In the genomic region with DNA sequence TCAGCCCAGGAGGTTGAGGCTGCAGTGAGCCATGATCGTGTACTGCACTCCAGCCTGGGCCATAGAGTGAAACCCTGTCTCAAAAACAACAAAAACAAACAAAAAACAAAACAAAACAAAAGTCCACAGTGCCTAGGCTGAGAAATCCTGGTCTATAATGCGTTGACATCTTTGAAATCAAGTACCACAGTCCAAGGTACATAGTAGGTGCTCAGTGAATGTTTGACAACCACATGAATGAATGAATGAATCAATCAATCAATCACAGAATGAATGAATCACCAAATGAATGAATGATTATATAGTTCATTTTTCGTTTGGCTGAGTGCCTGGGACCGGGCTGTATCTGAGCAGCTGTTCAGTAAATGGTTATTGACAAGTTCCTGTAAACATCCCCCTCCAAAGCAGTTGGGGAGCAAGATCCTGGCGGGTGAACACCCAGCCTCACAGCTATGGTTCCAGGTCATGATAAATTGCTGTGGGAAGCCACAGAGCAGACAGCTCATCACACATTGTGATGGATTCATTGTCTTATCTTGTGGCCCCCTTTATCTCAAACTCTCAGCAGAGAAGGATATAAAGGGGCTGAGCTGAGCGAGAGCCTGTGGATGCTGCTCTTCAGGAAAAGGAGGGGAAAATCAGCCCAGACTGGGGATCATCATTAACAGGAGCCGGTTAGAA, we compare ENCODE assay signal across 1 cellular context.
TF ChIP-seq lines count a peak whose summit lies in the region.

No MANE protein-coding gene starts in this region.

TF ChIP-seq in K562, 482 proteins besides CTCF, POLR2A, EP300 and RAD21 (continued from another document and continues in another):
- TF ChIP-seq, protein P1, sequence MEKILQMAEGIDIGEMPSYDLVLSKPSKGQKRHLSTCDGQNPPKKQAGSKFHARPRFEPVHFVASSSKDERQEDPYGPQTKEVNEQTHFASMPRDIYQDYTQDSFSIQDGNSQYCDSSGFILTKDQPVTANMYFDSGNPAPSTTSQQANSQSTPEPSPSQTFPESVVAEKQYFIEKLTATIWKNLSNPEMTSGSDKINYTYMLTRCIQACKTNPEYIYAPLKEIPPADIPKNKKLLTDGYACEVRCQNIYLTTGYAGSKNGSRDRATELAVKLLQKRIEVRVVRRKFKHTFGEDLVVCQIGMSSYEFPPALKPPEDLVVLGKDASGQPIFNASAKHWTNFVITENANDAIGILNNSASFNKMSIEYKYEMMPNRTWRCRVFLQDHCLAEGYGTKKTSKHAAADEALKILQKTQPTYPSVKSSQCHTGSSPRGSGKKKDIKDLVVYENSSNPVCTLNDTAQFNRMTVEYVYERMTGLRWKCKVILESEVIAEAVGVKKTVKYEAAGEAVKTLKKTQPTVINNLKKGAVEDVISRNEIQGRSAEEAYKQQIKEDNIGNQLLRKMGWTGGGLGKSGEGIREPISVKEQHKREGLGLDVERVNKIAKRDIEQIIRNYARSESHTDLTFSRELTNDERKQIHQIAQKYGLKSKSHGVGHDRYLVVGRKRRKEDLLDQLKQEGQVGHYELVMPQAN (IDR thresholded peaks at IDR 0.05; ENCODE audit: borderline replicate concordance), result no peak
- TF ChIP-seq HMG20B (CRISPR knock-in tag; IDR thresholded peaks at IDR 0.05) (no peak), SAFB2 (IDR thresholded peaks at IDR 0.05; ENCODE audit: borderline replicate concordance, low read depth, low read length, severe bottlenecking) (no peak), XRCC4 (IDR thresholded peaks at IDR 0.05; ENCODE audit: extremely low read depth, insufficient read depth, insufficient read length) (no peak), EWSR1 (IDR thresholded peaks at IDR 0.05; ENCODE audit: borderline replicate concordance, low read depth, partially characterized antibody) (no peak), ZNF766 (CRISPR knock-in tag; conservative IDR thresholded peaks at IDR 0.05) (no peak; the same call in 1 of the 2 replicates), TAF7 (tag; IDR thresholded peaks at IDR 0.05) (no peak), KHSRP (IDR thresholded peaks at IDR 0.05) (no peak), ZNF324 (CRISPR knock-in tag; IDR thresholded peaks at IDR 0.05) (no peak), SP1 (CRISPR knock-in tag; IDR thresholded peaks at IDR 0.05) (no peak; the same call in 1 of the 2 replicates), ETV1 (tag; conservative IDR thresholded peaks at IDR 0.05; ENCODE audit: low read depth) (no peak), SRSF9 (IDR thresholded peaks at IDR 0.05; ENCODE audit: borderline replicate concordance, low read depth, low read length) (no peak), TEAD1 (CRISPR knock-in tag; IDR thresholded peaks at IDR 0.05) (0 out of 4 replicates have a peak, but pooled peaks of 1 of the 2 experiments have one; percentile 43), FIP1L1 (IDR thresholded peaks at IDR 0.05; ENCODE audit: low read depth, low read length, poor library complexity, severe bottlenecking) (no peak), ETV6 (IDR thresholded peaks at IDR 0.05; ENCODE audit: borderline replicate concordance in 1 of 2, low read depth in 2 of 2, low read length in 1 of 2) (no peak), ETV6 (CRISPR knock-in tag; IDR thresholded peaks at IDR 0.05; ENCODE audit: borderline replicate concordance) (no peak), ZKSCAN8 (CRISPR knock-in tag; IDR thresholded peaks at IDR 0.05) (no peak; the same call in 1 of the 2 replicates), JUN (IDR thresholded peaks at IDR 0.05; ENCODE audit: borderline replicate concordance, low read depth, low read length) (no peak), JUN (CRISPR knock-in tag; IDR thresholded peaks at IDR 0.05; ENCODE audit: borderline replicate concordance) (no peak), PHF20 (IDR thresholded peaks at IDR 0.05; ENCODE audit: partially characterized antibody) (no peak), SRSF7 (optimal IDR thresholded peaks at IDR 0.05; ENCODE audit: low read depth, low read length) (no peak), MTA3 (IDR thresholded peaks at IDR 0.05; ENCODE audit: borderline replicate concordance) (no peak), NR4A1 (CRISPR knock-in tag; IDR thresholded peaks at IDR 0.05) (no peak), NR4A1 (tag; IDR thresholded peaks at IDR 0.05) (no peak), CHCHD3 (CRISPR knock-in tag; IDR thresholded peaks at IDR 0.05) (no peak), ZNF316 (IDR thresholded peaks at IDR 0.05) (no peak), XRCC5 (IDR thresholded peaks at IDR 0.05; ENCODE audit: low read depth, low read length) (no peak), ZNF23 (CRISPR knock-in tag; IDR thresholded peaks at IDR 0.05) (no peak), KAT2B (IDR thresholded peaks at IDR 0.05; ENCODE audit: low read depth, low read length) (no peak), MIER1 (IDR thresholded peaks at IDR 0.05; ENCODE audit: low read depth) (no peak), PHF8 (IDR thresholded peaks at IDR 0.05; ENCODE audit: borderline replicate concordance, low read length) (no peak), ERF (CRISPR knock-in tag; IDR thresholded peaks at IDR 0.05) (no peak), NR2C2 (CRISPR knock-in tag; IDR thresholded peaks at IDR 0.05) (no peak), NR2C2 (tag; IDR thresholded peaks at IDR 0.05) (no peak), ZNF589 (CRISPR knock-in tag; IDR thresholded peaks at IDR 0.05; ENCODE audit: low read depth) (no peak), TBL1XR1 (IDR thresholded peaks at IDR 0.05; ENCODE audit: low read length in 2 of 2) (peak in 1 of 2 experiments; percentile 84; a peak in 2 of 4 replicates), ZNF561 (CRISPR knock-in tag; conservative IDR thresholded peaks at IDR 0.05) (no peak), NCOA1 (IDR thresholded peaks at IDR 0.05; ENCODE audit: low read depth) (peak; percentile 42; the same call in 1 of the 2 replicates), ZBTB7A (IDR thresholded peaks at IDR 0.05; ENCODE audit: borderline replicate concordance, control insufficient read depth, low read depth, low read length) (no peak)
- TF ChIP-seq, protein P2, sequence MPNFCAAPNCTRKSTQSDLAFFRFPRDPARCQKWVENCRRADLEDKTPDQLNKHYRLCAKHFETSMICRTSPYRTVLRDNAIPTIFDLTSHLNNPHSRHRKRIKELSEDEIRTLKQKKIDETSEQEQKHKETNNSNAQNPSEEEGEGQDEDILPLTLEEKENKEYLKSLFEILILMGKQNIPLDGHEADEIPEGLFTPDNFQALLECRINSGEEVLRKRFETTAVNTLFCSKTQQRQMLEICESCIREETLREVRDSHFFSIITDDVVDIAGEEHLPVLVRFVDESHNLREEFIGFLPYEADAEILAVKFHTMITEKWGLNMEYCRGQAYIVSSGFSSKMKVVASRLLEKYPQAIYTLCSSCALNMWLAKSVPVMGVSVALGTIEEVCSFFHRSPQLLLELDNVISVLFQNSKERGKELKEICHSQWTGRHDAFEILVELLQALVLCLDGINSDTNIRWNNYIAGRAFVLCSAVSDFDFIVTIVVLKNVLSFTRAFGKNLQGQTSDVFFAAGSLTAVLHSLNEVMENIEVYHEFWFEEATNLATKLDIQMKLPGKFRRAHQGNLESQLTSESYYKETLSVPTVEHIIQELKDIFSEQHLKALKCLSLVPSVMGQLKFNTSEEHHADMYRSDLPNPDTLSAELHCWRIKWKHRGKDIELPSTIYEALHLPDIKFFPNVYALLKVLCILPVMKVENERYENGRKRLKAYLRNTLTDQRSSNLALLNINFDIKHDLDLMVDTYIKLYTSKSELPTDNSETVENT (CRISPR knock-in tag; IDR thresholded peaks at IDR 0.05), result no peak
- TF ChIP-seq, protein P3, sequence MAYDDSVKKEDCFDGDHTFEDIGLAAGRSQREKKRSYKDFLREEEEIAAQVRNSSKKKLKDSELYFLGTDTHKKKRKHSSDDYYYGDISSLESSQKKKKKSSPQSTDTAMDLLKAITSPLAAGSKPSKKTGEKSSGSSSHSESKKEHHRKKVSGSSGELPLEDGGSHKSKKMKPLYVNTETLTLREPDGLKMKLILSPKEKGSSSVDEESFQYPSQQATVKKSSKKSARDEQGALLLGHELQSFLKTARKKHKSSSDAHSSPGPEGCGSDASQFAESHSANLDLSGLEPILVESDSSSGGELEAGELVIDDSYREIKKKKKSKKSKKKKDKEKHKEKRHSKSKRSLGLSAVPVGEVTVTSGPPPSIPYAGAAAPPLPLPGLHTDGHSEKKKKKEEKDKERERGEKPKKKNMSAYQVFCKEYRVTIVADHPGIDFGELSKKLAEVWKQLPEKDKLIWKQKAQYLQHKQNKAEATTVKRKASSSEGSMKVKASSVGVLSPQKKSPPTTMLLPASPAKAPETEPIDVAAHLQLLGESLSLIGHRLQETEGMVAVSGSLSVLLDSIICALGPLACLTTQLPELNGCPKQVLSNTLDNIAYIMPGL (CRISPR knock-in tag; IDR thresholded peaks at IDR 0.05), result no peak
- TF ChIP-seq, protein P4, sequence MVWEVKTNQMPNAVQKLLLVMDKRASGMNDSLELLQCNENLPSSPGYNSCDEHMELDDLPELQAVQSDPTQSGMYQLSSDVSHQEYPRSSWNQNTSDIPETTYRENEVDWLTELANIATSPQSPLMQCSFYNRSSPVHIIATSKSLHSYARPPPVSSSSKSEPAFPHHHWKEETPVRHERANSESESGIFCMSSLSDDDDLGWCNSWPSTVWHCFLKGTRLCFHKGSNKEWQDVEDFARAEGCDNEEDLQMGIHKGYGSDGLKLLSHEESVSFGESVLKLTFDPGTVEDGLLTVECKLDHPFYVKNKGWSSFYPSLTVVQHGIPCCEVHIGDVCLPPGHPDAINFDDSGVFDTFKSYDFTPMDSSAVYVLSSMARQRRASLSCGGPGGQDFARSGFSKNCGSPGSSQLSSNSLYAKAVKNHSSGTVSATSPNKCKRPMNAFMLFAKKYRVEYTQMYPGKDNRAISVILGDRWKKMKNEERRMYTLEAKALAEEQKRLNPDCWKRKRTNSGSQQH (CRISPR knock-in tag; IDR thresholded peaks at IDR 0.05), result peak; percentile 33; the same call in 1 of the 2 replicates
- TF ChIP-seq, protein P5, sequence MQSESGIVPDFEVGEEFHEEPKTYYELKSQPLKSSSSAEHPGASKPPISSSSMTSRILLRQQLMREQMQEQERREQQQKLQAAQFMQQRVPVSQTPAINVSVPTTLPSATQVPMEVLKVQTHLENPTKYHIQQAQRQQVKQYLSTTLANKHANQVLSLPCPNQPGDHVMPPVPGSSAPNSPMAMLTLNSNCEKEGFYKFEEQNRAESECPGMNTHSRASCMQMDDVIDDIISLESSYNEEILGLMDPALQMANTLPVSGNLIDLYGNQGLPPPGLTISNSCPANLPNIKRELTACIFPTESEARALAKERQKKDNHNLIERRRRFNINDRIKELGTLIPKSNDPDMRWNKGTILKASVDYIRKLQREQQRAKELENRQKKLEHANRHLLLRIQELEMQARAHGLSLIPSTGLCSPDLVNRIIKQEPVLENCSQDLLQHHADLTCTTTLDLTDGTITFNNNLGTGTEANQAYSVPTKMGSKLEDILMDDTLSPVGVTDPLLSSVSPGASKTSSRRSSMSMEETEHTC (IDR thresholded peaks at IDR 0.05), result no peak; the same call in 1 of the 2 replicates
- TF ChIP-seq, protein P6, sequence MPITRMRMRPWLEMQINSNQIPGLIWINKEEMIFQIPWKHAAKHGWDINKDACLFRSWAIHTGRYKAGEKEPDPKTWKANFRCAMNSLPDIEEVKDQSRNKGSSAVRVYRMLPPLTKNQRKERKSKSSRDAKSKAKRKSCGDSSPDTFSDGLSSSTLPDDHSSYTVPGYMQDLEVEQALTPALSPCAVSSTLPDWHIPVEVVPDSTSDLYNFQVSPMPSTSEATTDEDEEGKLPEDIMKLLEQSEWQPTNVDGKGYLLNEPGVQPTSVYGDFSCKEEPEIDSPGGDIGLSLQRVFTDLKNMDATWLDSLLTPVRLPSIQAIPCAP (CRISPR knock-in tag; IDR thresholded peaks at IDR 0.05; ENCODE audit: borderline replicate concordance), result no peak
- TF ChIP-seq, protein P7, sequence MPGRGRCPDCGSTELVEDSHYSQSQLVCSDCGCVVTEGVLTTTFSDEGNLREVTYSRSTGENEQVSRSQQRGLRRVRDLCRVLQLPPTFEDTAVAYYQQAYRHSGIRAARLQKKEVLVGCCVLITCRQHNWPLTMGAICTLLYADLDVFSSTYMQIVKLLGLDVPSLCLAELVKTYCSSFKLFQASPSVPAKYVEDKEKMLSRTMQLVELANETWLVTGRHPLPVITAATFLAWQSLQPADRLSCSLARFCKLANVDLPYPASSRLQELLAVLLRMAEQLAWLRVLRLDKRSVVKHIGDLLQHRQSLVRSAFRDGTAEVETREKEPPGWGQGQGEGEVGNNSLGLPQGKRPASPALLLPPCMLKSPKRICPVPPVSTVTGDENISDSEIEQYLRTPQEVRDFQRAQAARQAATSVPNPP (IDR thresholded peaks at IDR 0.05; ENCODE audit: borderline replicate concordance, insufficient read depth, insufficient read length), result no peak
- TF ChIP-seq, protein P8, sequence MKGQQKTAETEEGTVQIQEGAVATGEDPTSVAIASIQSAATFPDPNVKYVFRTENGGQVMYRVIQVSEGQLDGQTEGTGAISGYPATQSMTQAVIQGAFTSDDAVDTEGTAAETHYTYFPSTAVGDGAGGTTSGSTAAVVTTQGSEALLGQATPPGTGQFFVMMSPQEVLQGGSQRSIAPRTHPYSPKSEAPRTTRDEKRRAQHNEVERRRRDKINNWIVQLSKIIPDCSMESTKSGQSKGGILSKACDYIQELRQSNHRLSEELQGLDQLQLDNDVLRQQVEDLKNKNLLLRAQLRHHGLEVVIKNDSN (CRISPR knock-in tag; IDR thresholded peaks at IDR 0.05), result no peak
- TF ChIP-seq, protein P9, sequence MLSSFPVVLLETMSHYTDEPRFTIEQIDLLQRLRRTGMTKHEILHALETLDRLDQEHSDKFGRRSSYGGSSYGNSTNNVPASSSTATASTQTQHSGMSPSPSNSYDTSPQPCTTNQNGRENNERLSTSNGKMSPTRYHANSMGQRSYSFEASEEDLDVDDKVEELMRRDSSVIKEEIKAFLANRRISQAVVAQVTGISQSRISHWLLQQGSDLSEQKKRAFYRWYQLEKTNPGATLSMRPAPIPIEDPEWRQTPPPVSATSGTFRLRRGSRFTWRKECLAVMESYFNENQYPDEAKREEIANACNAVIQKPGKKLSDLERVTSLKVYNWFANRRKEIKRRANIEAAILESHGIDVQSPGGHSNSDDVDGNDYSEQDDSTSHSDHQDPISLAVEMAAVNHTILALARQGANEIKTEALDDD (IDR thresholded peaks at IDR 0.05), result no peak; the same call in 1 of the 2 replicates
- TF ChIP-seq, protein P10, sequence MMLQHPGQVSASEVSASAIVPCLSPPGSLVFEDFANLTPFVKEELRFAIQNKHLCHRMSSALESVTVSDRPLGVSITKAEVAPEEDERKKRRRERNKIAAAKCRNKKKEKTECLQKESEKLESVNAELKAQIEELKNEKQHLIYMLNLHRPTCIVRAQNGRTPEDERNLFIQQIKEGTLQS (IDR thresholded peaks at IDR 0.05), result no peak
- TF ChIP-seq, protein P10 (CRISPR knock-in tag; conservative IDR thresholded peaks at IDR 0.05), result no peak
- TF ChIP-seq, protein P11, sequence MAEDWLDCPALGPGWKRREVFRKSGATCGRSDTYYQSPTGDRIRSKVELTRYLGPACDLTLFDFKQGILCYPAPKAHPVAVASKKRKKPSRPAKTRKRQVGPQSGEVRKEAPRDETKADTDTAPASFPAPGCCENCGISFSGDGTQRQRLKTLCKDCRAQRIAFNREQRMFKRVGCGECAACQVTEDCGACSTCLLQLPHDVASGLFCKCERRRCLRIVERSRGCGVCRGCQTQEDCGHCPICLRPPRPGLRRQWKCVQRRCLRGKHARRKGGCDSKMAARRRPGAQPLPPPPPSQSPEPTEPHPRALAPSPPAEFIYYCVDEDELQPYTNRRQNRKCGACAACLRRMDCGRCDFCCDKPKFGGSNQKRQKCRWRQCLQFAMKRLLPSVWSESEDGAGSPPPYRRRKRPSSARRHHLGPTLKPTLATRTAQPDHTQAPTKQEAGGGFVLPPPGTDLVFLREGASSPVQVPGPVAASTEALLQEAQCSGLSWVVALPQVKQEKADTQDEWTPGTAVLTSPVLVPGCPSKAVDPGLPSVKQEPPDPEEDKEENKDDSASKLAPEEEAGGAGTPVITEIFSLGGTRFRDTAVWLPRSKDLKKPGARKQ (CRISPR knock-in tag; IDR thresholded peaks at IDR 0.05), result no peak
